In the genomic region with DNA sequence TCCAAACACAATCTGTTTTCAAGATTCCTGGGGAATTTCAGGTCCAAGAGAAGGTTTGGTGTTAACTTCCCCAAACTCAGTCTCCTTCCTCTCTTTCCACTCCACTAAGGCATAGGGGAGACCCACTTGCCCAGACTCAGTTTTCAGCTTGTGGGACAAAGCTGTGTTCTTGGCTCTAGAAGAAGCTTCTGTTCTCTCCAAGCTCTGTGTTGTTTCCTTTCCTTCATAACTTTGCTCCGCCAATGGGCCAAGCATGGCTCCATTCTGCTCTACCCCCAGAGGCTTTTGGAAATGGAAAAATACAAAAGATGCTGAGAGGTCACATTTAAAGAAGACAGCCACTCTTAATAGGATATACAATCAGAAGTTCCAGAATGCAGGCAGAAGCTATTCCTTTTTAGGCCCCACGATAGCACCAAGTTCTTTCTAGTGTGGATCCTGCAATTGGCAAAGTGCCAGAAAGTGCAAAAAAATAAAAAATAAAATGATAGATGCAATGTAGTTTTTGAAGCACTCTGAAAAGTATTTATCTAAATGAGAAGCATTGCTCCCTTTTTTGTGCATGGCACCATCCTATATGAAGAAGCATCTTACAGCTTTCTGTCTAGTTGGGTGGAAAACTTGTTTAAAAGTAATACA, we compare ENCODE assay signal across 15 cellular contexts.
DNase-seq lines count a peak whose midpoint lies in the region; ATAC-seq and TF ChIP-seq lines count a peak whose summit lies in the region.
"Had no signal": no experiment of that assay in that cellular context is flagged by ENCODE, and none has a peak within 500 bp of the region (broad histone marks: within the 10 kb centered on the region; RNA-seq: fewer than 3 reads in every experiment).

No MANE protein-coding gene starts in this region.

- TF ChIP-seq POLR2A in heart left ventricle (IDR thresholded peaks at IDR 0.05) = no peak

- no peak for DNase-seq in right cardiac atrium
- no peak for DNase-seq in heart left ventricle
- no peak for DNase-seq in H9
- no peak for DNase-seq in endothelial cell (ENCODE audit: low spot score)
- DNase-seq in C1 segment of cervical spinal cord (lab: John Stamatoyannopoulos, UW) = no peak
- no peak for DNase-seq in NCI-H2081 treated with DMSO at 0.1 percent for 48 hours (lab: John Stamatoyannopoulos, UW)
- DNase-seq: AML-193; CD4-positive, alpha-beta memory T cell; DMS79 treated with DMSO at 0.1 percent for 48 hours; GF-D8; HCEC 1CT; KBM-7 had no signal

- no peaks in the 10 kb centered on the region for H3K79me2 ChIP-seq in H9 (ENCODE audit: insufficient read depth, low read length)

- no peak overlapping the region for H3K9ac ChIP-seq in H9 (ENCODE audit: extremely low read depth, insufficient read length, low read length)

- H3K4me1 ChIP-seq in right cardiac atrium (ENCODE audit: control insufficient read depth, insufficient read depth, low read length) (peaks cover 7% of the 10 kb centered on the region), heart left ventricle (peaks cover 0 to 16% (median 0%) of the 10 kb centered on the region in 12 donors), H9 (ENCODE audit: insufficient read depth, low read length) (no peaks in the 10 kb centered on the region)
- H3K4me1 ChIP-seq: A549 had no signal

- H4K5ac ChIP-seq in H9 (ENCODE audit: insufficient read length, low read depth, low read length) = no peak overlapping the region

- no peak overlapping the region for H3K4me3 Mint-ChIP-seq in H9
- peak overlapping the region; percentile 17 for H3K4me3 Mint-ChIP-seq in endothelial cell (ENCODE audit: unreplicated experiment)
- H3K4me3 Mint-ChIP-seq: CD14-positive monocyte; CD4-positive, alpha-beta memory T cell had no signal

- peak overlapping the region; percentile 75 for H2BK20ac ChIP-seq in H9 (ENCODE audit: low read depth, low read length, poor library complexity, severe bottlenecking)

- ATAC-seq in right cardiac atrium (peak in 1 of 2 donors; percentile 65), heart left ventricle (no peak), GM19467 (IDR thresholded peaks at IDR 0.05; ENCODE audit: unreplicated experiment) (no peak)
- ATAC-seq: A549 had no signal

- H3K27me3 ChIP-seq in right cardiac atrium (ENCODE audit: control insufficient read depth, insufficient read depth) (no peaks in the 10 kb centered on the region), heart left ventricle (no peaks in the 10 kb centered on the region), H9 (ENCODE audit: insufficient read depth, low read length) (no peaks in the 10 kb centered on the region)

- H4K91ac ChIP-seq in H9 (ENCODE audit: insufficient read length, low read depth, low read length) = no peak overlapping the region

- intact Hi-C loops in right cardiac atrium (cut with DNase I) = no loop called here
- intact Hi-C loops in heart left ventricle (cut with DNase I) = no loop called here

- H2AK5ac ChIP-seq in H9 (ENCODE audit: insufficient read length, low read length) = no peak overlapping the region

- H3K4me1 Mint-ChIP-seq in H9 = no peaks in the 10 kb centered on the region
- H3K4me1 Mint-ChIP-seq in endothelial cell (ENCODE audit: unreplicated experiment) = no peaks in the 10 kb centered on the region
- H3K4me1 Mint-ChIP-seq: CD4-positive, alpha-beta memory T cell had no signal

- no peak overlapping the region for H3K4ac ChIP-seq in H9 (ENCODE audit: low read depth, low read length)

- H3K9me3 ChIP-seq in right cardiac atrium (ENCODE audit: control insufficient read depth, low read length) = no peaks in the 10 kb centered on the region
- no peaks in the 10 kb centered on the region for H3K9me3 ChIP-seq in heart left ventricle
- H3K9me3 ChIP-seq in H9 (ENCODE audit: control insufficient read depth, low read depth, low read length) = no peaks in the 10 kb centered on the region
- H3K9me3 ChIP-seq: A549 had no signal

- no peaks in the 10 kb centered on the region for H3K9me3 Mint-ChIP-seq in H9
- H3K9me3 Mint-ChIP-seq in endothelial cell (ENCODE audit: unreplicated experiment) = no peaks in the 10 kb centered on the region

- H3K27ac ChIP-seq in right cardiac atrium (ENCODE audit: low read length) = peak overlapping the region; percentile 64
- peak overlapping the region in 3 of 12 donors; percentile 9 to 22 (median 11) for H3K27ac ChIP-seq in heart left ventricle
- no peak overlapping the region for H3K27ac ChIP-seq in H9 (ENCODE audit: insufficient read length, low read depth, low read length)
- H3K27ac ChIP-seq: A549 had no signal

- WGBS in right cardiac atrium = 23% methylated on average over 2 of the region's 2 CpGs
- WGBS in heart left ventricle, 4 donors = 32 to 84% (median 58%) methylated on average over 2 of the region's 2 CpGs
- WGBS in H9 (ENCODE audit: extremely low coverage, insufficient read length, low lambda C conversion rate) = no CpG with 5 or more reads among the region's 2 CpGs

- no peaks in the 10 kb centered on the region for H4K20me1 ChIP-seq in H9 (ENCODE audit: control insufficient read depth, insufficient read depth, insufficient read length)

- H2BK5ac ChIP-seq in H9 (ENCODE audit: insufficient read length, low read length) = no peak overlapping the region

- H3K27me3 Mint-ChIP-seq in H9 (ENCODE audit: low read depth) (no peaks in the 10 kb centered on the region; the same call in 1 of the 2 replicates), endothelial cell (ENCODE audit: unreplicated experiment) (peaks cover 3% of the 10 kb centered on the region)

- H3K56ac ChIP-seq in H9 (ENCODE audit: insufficient read length, low read depth, low read length) = no peak overlapping the region

- H3K4me3 ChIP-seq in right cardiac atrium (ENCODE audit: low read length) (no peak overlapping the region), heart left ventricle (no peak overlapping the region)
- H3K4me3 ChIP-seq: A549 had no signal

- H3K23me2 ChIP-seq in H9 (ENCODE audit: insufficient read length, low read depth, low read length, poor library complexity, severe bottlenecking) = no peaks in the 10 kb centered on the region

- no peak overlapping the region; the same call in 1 of the 2 replicates for H2BK15ac ChIP-seq in H9 (ENCODE audit: low read depth, low read length)

- H2BK120ac ChIP-seq in H9 (ENCODE audit: low read depth, low read length, poor library complexity, severe bottlenecking) = no peak overlapping the region

- TF ChIP-seq CTCF in heart left ventricle (IDR thresholded peaks at IDR 0.05) = no peak
- no peak for TF ChIP-seq CTCF in H9 (conservative IDR thresholded peaks at IDR 0.05)
- TF ChIP-seq CTCF in endothelial cell (IDR thresholded peaks at IDR 0.05; ENCODE audit: unreplicated experiment) = no peak

- H3T11ph ChIP-seq in H9 (ENCODE audit: low read length) = no peak overlapping the region

- H2AFZ ChIP-seq in H9 (ENCODE audit: low read length) = no peak overlapping the region

- H3K36me3 ChIP-seq in heart left ventricle = no peaks in the 10 kb centered on the region

- no peak overlapping the region for H2BK12ac ChIP-seq in H9 (ENCODE audit: insufficient read length, low read depth, low read length)

- H4K8ac ChIP-seq in H9 (replicated peaks; ENCODE audit: insufficient read length, low read depth, low read length) = no peak overlapping the region

- H3K36me3 Mint-ChIP-seq in H9 (ENCODE audit: insufficient read depth in 1 of 3, low read depth in 3 of 3) (no peaks in the 10 kb centered on the region), endothelial cell (ENCODE audit: low read depth, unreplicated experiment) (no peaks in the 10 kb centered on the region)
- H3K36me3 Mint-ChIP-seq: CD14-positive monocyte; CD4-positive, alpha-beta memory T cell had no signal

- H3K4me2 ChIP-seq in H9 (ENCODE audit: insufficient read depth, insufficient read length, low read length) = no peak overlapping the region
- H3K4me2 ChIP-seq: A549 had no signal

- H3K79me1 ChIP-seq in H9 (ENCODE audit: insufficient read depth, low read depth, low read length, poor library complexity, severe bottlenecking) = no peaks in the 10 kb centered on the region

- H3K27ac Mint-ChIP-seq in H9 (no peak overlapping the region), endothelial cell (ENCODE audit: unreplicated experiment) (no peak overlapping the region)
- H3K27ac Mint-ChIP-seq: CD14-positive monocyte; CD4-positive, alpha-beta memory T cell had no signal

- H3K14ac ChIP-seq in H9 (ENCODE audit: insufficient read depth, low read length) = no peak overlapping the region

- no peak overlapping the region for H3K18ac ChIP-seq in H9 (ENCODE audit: insufficient read length, low read depth, low read length)

- H3K23ac ChIP-seq in H9 (ENCODE audit: insufficient read length, low read depth, low read length) = no peak overlapping the region
